Comparison of ENCODE assay signal across 1 cellular context in the genomic region with DNA sequence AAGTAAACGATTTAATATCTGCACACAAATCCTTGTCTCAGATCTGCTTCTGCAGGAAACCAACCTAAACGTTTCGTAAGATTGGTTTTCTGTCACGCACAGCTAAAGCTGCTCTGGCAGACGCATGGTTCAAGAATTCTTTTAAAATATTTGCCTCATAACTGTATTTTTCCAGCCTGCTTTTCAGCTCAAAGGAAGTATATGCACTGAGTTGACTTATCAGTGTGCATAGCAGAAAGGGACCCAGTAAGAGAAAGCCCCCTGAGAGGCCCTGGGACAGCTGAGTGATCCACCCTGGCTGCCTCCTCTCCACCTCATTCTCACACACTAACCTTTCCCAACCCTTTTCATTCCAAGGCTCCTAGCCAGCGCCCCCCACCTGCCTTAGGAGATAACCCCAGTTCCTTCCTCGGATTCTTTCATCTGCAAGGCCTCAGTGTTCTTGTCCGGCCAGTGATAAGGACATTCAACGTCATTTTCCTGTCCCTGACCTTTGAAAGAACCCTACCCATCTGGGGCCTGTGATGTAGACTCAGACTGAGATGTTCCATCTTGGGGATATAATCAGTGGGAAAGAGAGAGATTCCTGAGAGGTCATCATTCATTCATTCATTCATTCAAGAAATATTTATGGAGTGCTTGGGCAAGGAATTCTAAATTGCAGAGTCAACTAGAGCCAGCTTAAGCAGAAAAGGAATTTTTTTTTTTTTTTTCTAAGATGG.
TF ChIP-seq lines count a peak whose summit lies in the region.

No MANE protein-coding gene starts in this region.

TF ChIP-seq in GM23338, 12 proteins besides CTCF, POLR2A, EP300 and RAD21 (continued from another document):
- TF ChIP-seq ZNF114 (CRISPR knock-in tag; IDR thresholded peaks at IDR 0.05): no peak
- TF ChIP-seq, protein P1, sequence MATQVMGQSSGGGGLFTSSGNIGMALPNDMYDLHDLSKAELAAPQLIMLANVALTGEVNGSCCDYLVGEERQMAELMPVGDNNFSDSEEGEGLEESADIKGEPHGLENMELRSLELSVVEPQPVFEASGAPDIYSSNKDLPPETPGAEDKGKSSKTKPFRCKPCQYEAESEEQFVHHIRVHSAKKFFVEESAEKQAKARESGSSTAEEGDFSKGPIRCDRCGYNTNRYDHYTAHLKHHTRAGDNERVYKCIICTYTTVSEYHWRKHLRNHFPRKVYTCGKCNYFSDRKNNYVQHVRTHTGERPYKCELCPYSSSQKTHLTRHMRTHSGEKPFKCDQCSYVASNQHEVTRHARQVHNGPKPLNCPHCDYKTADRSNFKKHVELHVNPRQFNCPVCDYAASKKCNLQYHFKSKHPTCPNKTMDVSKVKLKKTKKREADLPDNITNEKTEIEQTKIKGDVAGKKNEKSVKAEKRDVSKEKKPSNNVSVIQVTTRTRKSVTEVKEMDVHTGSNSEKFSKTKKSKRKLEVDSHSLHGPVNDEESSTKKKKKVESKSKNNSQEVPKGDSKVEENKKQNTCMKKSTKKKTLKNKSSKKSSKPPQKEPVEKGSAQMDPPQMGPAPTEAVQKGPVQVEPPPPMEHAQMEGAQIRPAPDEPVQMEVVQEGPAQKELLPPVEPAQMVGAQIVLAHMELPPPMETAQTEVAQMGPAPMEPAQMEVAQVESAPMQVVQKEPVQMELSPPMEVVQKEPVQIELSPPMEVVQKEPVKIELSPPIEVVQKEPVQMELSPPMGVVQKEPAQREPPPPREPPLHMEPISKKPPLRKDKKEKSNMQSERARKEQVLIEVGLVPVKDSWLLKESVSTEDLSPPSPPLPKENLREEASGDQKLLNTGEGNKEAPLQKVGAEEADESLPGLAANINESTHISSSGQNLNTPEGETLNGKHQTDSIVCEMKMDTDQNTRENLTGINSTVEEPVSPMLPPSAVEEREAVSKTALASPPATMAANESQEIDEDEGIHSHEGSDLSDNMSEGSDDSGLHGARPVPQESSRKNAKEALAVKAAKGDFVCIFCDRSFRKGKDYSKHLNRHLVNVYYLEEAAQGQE (IDR thresholded peaks at IDR 0.05; ENCODE audit: unreplicated experiment): no peak
- TF ChIP-seq CREB1 (CRISPR knock-in tag; IDR thresholded peaks at IDR 0.05; ENCODE audit: low read depth): no peak
- TF ChIP-seq POLR2AphosphoS5 (IDR thresholded peaks at IDR 0.05; ENCODE audit: low read depth): no peak
